8 cellular contexts compared by ENCODE assay signal in the genomic region with DNA sequence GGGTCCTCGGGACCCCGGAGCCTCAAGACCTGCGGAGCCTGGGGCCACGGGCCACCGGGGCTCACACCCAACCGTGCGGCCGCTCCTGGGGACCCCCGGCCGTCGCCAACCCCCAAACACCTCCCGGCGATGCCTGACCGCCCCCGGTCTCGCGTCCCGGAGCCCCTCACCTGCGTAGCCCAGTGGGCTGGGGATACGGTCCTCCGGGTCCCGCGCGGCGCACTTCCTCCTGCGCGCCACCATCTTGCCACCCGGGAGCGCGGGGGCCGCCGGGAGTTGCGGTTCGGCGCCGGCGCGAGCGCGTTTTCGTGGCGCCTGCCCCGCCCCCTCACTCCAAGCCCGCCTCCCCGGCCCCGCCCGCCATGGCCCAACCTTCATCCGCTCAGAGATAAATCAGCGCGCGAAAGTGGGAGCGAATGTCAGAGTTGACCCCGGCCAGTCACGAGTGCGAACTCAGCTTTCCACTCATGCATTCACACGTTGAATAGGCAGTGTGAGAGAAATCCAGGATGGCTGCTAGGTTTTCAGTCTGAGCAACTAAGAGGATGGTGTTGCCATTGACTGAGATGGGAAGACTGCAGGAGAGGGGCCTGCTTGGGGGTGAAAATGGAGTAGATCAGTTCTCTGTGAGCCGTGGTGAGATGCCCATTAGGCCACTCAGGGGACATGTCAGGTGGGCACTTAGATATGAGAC. TPM values are rescaled to one million over a fixed set of nuclear protein-coding genes. Genes with fewer than 3 reads are reported as not detected.
A peak's percentile ranks its signal among the peaks of the same experiment; 100 is the strongest.
DNase-seq lines count a peak whose midpoint lies in the region; ATAC-seq and TF ChIP-seq lines count a peak whose summit lies in the region.

A gene with protein sequence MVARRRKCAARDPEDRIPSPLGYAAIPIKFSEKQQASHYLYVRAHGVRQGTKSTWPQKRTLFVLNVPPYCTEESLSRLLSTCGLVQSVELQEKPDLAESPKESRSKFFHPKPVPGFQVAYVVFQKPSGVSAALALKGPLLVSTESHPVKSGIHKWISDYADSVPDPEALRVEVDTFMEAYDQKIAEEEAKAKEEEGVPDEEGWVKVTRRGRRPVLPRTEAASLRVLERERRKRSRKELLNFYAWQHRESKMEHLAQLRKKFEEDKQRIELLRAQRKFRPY (minus strand): TSS at position 253 of the 694 bp plus-strand sequence. CDS start 10 bp downstream, at position 243.

- no peaks in the 10 kb centered on the region for H3K4me1 ChIP-seq in NT2/D1 (ENCODE audit: insufficient read depth, insufficient read length)

- H3K27me3 ChIP-seq in NT2/D1 (ENCODE audit: insufficient read depth, insufficient read length): no peaks in the 10 kb centered on the region

- peaks cover 22% of the 10 kb centered on the region for H3K36me3 ChIP-seq in NT2/D1 (ENCODE audit: insufficient read depth, insufficient read length, low read length)

- H3K9me3 Mint-ChIP-seq in endothelial cell (ENCODE audit: unreplicated experiment): no peaks in the 10 kb centered on the region
- H3K9me3 Mint-ChIP-seq in mesothelial cell of epicardium: peaks cover 4% of the 10 kb centered on the region

- peak; percentile 78 for ATAC-seq in GM18867 (IDR thresholded peaks at IDR 0.05; ENCODE audit: unreplicated experiment)
- peak; percentile 72 for ATAC-seq in HG03196 (IDR thresholded peaks at IDR 0.05; ENCODE audit: unreplicated experiment)

- H3K9me3 ChIP-seq in NT2/D1 (ENCODE audit: insufficient read depth, low read length): no peaks in the 10 kb centered on the region

- H3K9ac ChIP-seq in NT2/D1 (ENCODE audit: insufficient read length, low read depth): peak within 1 kb of the TSS; percentile 82

- H3K27ac Mint-ChIP-seq in endothelial cell (ENCODE audit: unreplicated experiment) (peak within 1 kb of the TSS; percentile 65), mesothelial cell of epicardium (peak within 1 kb of the TSS; percentile 97)

- H3K4me3 ChIP-seq in AG09309 (ENCODE audit: control insufficient read depth, low read depth, low read length) (peak within 1 kb of the TSS; percentile 71), NT2/D1 (ENCODE audit: insufficient read length, low read depth) (peak within 1 kb of the TSS; percentile 72)

- TF ChIP-seq CTCF in AG09309 (IDR thresholded peaks at IDR 0.05; ENCODE audit: control insufficient read depth, insufficient read depth, low read depth, low read length, missing control alignments): no peak
- no peak for TF ChIP-seq CTCF in endothelial cell (IDR thresholded peaks at IDR 0.05; ENCODE audit: unreplicated experiment)
- TF ChIP-seq CTCF in mesothelial cell of epicardium (IDR thresholded peaks at IDR 0.05; ENCODE audit: unreplicated experiment): no peak

- DNase-seq in AG09309 (ENCODE audit: low read depth) (peak; percentile 3), NT2/D1 (ENCODE audit: low read depth, low spot score) (peak; percentile 43), endothelial cell (ENCODE audit: low spot score) (peak; percentile 83), mesothelial cell of epicardium (ENCODE audit: low spot score in 2 of 2, unreplicated experiment in 2 of 2) (peak; percentile 77 to 85)
- DNase-seq in activated CD8-positive, alpha-beta memory T cell treated with anti-CD3 and anti-CD28 coated beads, Interleukin-2, amount 50 U/mL, for 4 hours: peak; percentile 83
- peak; percentile 68 for DNase-seq in stimulated activated CD8-positive, alpha-beta memory T cell treated with anti-CD3 and anti-CD28 coated beads, Interleukin-15, amount 100 ng/mL, for 24 hours (ENCODE audit: low read depth)

- H3K4me3 Mint-ChIP-seq in endothelial cell (ENCODE audit: unreplicated experiment) (peak within 1 kb of the TSS; percentile 99), mesothelial cell of epicardium (peak within 1 kb of the TSS; percentile 99)

- H3K27me3 Mint-ChIP-seq in endothelial cell (ENCODE audit: unreplicated experiment) (peaks cover 10% of the 10 kb centered on the region), mesothelial cell of epicardium (ENCODE audit: low read depth) (no peaks in the 10 kb centered on the region)

- H3K4me1 Mint-ChIP-seq in endothelial cell (ENCODE audit: unreplicated experiment): peaks cover 12% of the 10 kb centered on the region
- H3K4me1 Mint-ChIP-seq in mesothelial cell of epicardium: peaks cover 18% of the 10 kb centered on the region

- peaks cover 7% of the 10 kb centered on the region for H3K36me3 Mint-ChIP-seq in endothelial cell (ENCODE audit: low read depth, unreplicated experiment)
- H3K36me3 Mint-ChIP-seq in mesothelial cell of epicardium: peaks cover 4% of the 10 kb centered on the region

RNA-seq across cellular contexts. Expression of the gene that starts here (rescaled TPM):
- total RNA-seq in endothelial cell (ENCODE audit: unreplicated experiment): 47.9 TPM
- total RNA-seq in mesothelial cell of epicardium: 52.2 to 59.6 TPM (median 53.2 TPM) in 3 replicates

Comparison
In these comparisons a context has a peak if more than half of its experiments do, and no peak if none do; other contexts are left out.
1. Peak in every context shown above with its lines: DNase-seq, ATAC-seq and H3K4me3 ChIP-seq.
2. DNase-seq: peak in every context shown above with its lines; median percentile 83 in activated CD8-positive, alpha-beta memory T cell treated with anti-CD3 and anti-CD28 coated beads, Interleukin-2, amount 50 U/mL, for 4 hours; 83 in endothelial cell; 81 in mesothelial cell of epicardium; 68 in stimulated activated CD8-positive, alpha-beta memory T cell treated with anti-CD3 and anti-CD28 coated beads, Interleukin-15, amount 100 ng/mL, for 24 hours; 43 in NT2/D1; 3 in AG09309.